Comparison of ENCODE assay signal across 22 cellular contexts in the genomic region with DNA sequence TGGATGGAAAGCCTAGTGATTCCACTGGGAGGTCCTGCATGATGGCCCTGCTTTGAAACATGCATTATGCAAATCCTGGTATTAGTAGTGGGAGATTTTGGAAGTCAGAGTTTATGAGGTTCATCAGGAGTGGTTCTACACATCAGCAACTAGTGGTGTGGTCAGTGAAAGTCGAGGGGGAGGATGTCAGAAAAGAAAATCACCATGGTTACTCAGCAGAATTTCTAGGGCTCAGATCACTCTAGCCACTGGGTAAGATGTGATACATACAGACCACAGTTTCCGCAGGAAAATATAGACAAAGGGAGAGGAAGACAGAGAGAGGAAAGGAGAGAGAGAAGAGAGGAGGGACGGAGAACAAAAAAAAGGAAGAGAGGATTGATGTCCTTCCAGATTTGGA.
"Had no signal": no experiment of that assay in that cellular context is flagged by ENCODE, and none has a peak within 500 bp of the region (broad histone marks: within the 10 kb centered on the region; RNA-seq: fewer than 3 reads in every experiment).

No MANE protein-coding gene starts in this region.

- H3K36me3 ChIP-seq: MG63 had no signal

- DNase-seq: KBM-7; MG63; NCI-H1092 treated with DMSO at 0.1 percent for 48 hours; NCI-H1436; NCI-H187; NCI-H2029; NCI-H2081 treated with DMSO at 0.1 percent for 48 hours; NCI-H2171; NCI-H226; NCI-H446; NCI-H510A; NCI-H524 treated with DMSO at 0.1 percent for 48 hours; NCI-H69; NCI-H774; NK-92 treated with Interleukin-12 subunit alpha and Interleukin-12 subunit beta, amount 100 ng/mL, for 24 hours; PC-3; SHP77; SK-N-SH; SW 1271 had no signal

- H3K27me3 ChIP-seq: MG63 had no signal

- H3K4me3 ChIP-seq: MG63 had no signal

- H3K27ac ChIP-seq: HL-60, RWPE1 had no signal

- ATAC-seq: Panc1, PC-3 had no signal

- H3K9me3 ChIP-seq: MG63, SK-N-SH had no signal
